In genomic region chr15:74251187-74251811, GRCh38 we compare ENCODE assay signal across 18 cellular contexts. TPM values are rescaled to one million over a fixed set of nuclear protein-coding genes. Genes with fewer than 3 reads are reported as not detected.
DNase-seq lines count a peak whose midpoint lies in the region; ATAC-seq, FAIRE-seq and TF ChIP-seq lines count a peak whose summit lies in the region.
"Had no signal": no experiment of that assay in that cellular context is flagged by ENCODE, and none has a peak within 500 bp of the region (broad histone marks: within the 10 kb centered on the region; RNA-seq: fewer than 3 reads in every experiment).

No MANE protein-coding gene starts in this region.

- CTCF ChIA-PET in SK-N-SH (lab: Yijun Ruan, JAX): interaction anchor here (0.9 to 4.6 kb wide), 9 partner anchors 9 to 123 kb away, joined by 3 to 17 read pairs (median 4); partner anchors contain the start of gene STRA6
- CTCF ChIA-PET in activated CD4-positive, alpha-beta T cell treated with anti-CD3 and anti-CD28 coated beads, Interleukin-2, amount 10 ng/mL, durations not matched to agents 7 days and 5 days (lab: Charles Lee): no interaction called here

- H3K9me3 ChIP-seq in SK-N-SH (no peaks in the 10 kb centered on the region), pancreas (no peaks in the 10 kb centered on the region), ovary (no peaks in the 10 kb centered on the region)
- H3K9me3 ChIP-seq: BLaER1, left lung, neutrophil had no signal

- peak overlapping the region; percentile 69 for H3K27ac ChIP-seq in C4-2B
- peak overlapping the region in 1 of 2 experiments; percentile 94; a peak in 2 of 4 replicates for H3K27ac ChIP-seq in SK-N-SH (ENCODE audit: low read depth in 2 of 2, low read length in 1 of 2)
- H3K27ac ChIP-seq in pancreas: peak overlapping the region in 3 of 4 donors; percentile 26 to 66 (median 64)
- H3K27ac ChIP-seq in ovary: no peak overlapping the region
- H3K27ac ChIP-seq: BLaER1, left lung, neutrophil had no signal

- no peaks in the 10 kb centered on the region for H3K36me3 ChIP-seq in SK-N-SH (replicated peaks in 1 of 2; ENCODE audit: control insufficient read depth in 1 of 2, insufficient read depth in 2 of 2, low read length in 1 of 2)
- no peaks in the 10 kb centered on the region for H3K36me3 ChIP-seq in pancreas
- H3K36me3 ChIP-seq in ovary: no peaks in the 10 kb centered on the region
- H3K36me3 ChIP-seq: BLaER1, left lung, neutrophil had no signal

- ATAC-seq in pancreas (peak; percentile 96 to 97 (median 97)), HG03469 (IDR thresholded peaks at IDR 0.05; ENCODE audit: unreplicated experiment) (no peak)
- ATAC-seq: left lung had no signal

- H3F3A ChIP-seq in SK-N-SH (replicated peaks; ENCODE audit: insufficient read depth): no peaks in the 10 kb centered on the region

- no peak for TF ChIP-seq POLR2A in ovary (IDR thresholded peaks at IDR 0.05)

- no peak for TF ChIP-seq CTCF in C4-2B (conservative IDR thresholded peaks at IDR 0.05)
- no peak for TF ChIP-seq CTCF in SK-N-SH (IDR thresholded peaks at IDR 0.05)
- no peak for TF ChIP-seq CTCF in pancreas (IDR thresholded peaks at IDR 0.05)
- TF ChIP-seq CTCF in ovary (IDR thresholded peaks at IDR 0.05): no peak

- no peak for FAIRE-seq in pancreas (lab: Jason Lieb, UNC)

- H3K4me1 Mint-ChIP-seq in activated CD4-positive, alpha-beta T cell treated with anti-CD3 and anti-CD28 coated beads, Interleukin-2, amount 10 ng/mL, durations not matched to agents 7 days and 5 days: no peaks in the 10 kb centered on the region

- DNase-seq in SK-N-SH (peak; percentile 54), cardiac septum (ENCODE audit: low spot score) (peak; percentile 89), pancreas (peak; percentile 82 to 94 (median 86)), ovary (no peak)
- DNase-seq in stimulated activated CD4-positive, alpha-beta T cell treated with anti-CD3 and anti-CD28 coated beads, Interleukin-4, amount 100 ng/mL, for 1 hour: no peak
- no peak for DNase-seq in activated CD4-positive, alpha-beta T cell treated with anti-CD3 and anti-CD28 coated beads, Interleukin-2, amount 10 ng/mL, durations not matched to agents 7 days and 5 days
- DNase-seq: endodermal cell; NCI-H1048; NCI-H526 treated with DMSO at 0.1 percent for 48 hours; SIG-M5; stimulated activated CD4-positive, alpha-beta T cell treated with anti-CD3 and anti-CD28 coated beads, Interleukin-1b, Interleukin-23, amount 100 ng/mL, for 48 hours had no signal

- H3K27ac Mint-ChIP-seq in activated CD4-positive, alpha-beta T cell treated with anti-CD3 and anti-CD28 coated beads, Interleukin-2, amount 10 ng/mL, durations not matched to agents 7 days and 5 days: no peak overlapping the region
- H3K27ac Mint-ChIP-seq: endodermal cell had no signal

- H3K9ac ChIP-seq in SK-N-SH: no peak overlapping the region
- H3K9ac ChIP-seq: BLaER1 had no signal

- TF ChIP-seq EP300 in SK-N-SH (IDR thresholded peaks at IDR 0.05; ENCODE audit: borderline replicate concordance in 1 of 2, low read depth in 1 of 2, low read length in 1 of 2) (peak in 1 of 2 experiments; percentile 62; a peak in 2 of 4 replicates), ovary (IDR thresholded peaks at IDR 0.05) (no peak)

- H3K4me3 ChIP-seq in SK-N-SH (ENCODE audit: low read depth in 2 of 2, low read length in 1 of 2): no peak overlapping the region
- no peak overlapping the region for H3K4me3 ChIP-seq in pancreas
- no peak overlapping the region for H3K4me3 ChIP-seq in ovary
- H3K4me3 ChIP-seq: BLaER1, left lung had no signal

- peak; percentile 34 for TF ChIP-seq RAD21 in SK-N-SH (IDR thresholded peaks at IDR 0.05; ENCODE audit: low read length)

- H3K4me2 ChIP-seq in SK-N-SH: no peak overlapping the region
- H3K4me2 ChIP-seq: BLaER1 had no signal

- H3K27me3 ChIP-seq in SK-N-SH (ENCODE audit: insufficient read depth): no peaks in the 10 kb centered on the region
- no peaks in the 10 kb centered on the region for H3K27me3 ChIP-seq in pancreas
- H3K27me3 ChIP-seq in ovary: no peaks in the 10 kb centered on the region
- H3K27me3 ChIP-seq: BLaER1 had no signal

- H3K79me2 ChIP-seq in SK-N-SH (ENCODE audit: insufficient read depth): no peaks in the 10 kb centered on the region

- H3K4me1 ChIP-seq in SK-N-SH (ENCODE audit: control insufficient read depth in 1 of 2, insufficient read depth in 2 of 2, low read depth in 1 of 2, low read length in 1 of 2) (peaks cover 6 to 40% of the 10 kb centered on the region in 2 experiments; a peak in 3 of 4 replicates), pancreas (peaks cover 0 to 14% (median 14%) of the 10 kb centered on the region in 3 donors), ovary (ENCODE audit: insufficient read depth) (peaks cover 2% of the 10 kb centered on the region)
- H3K4me1 ChIP-seq: BLaER1, left lung had no signal

- intact Hi-C loops in cardiac septum (cut with DNase I): loop anchor here (1.0 to 5.0 kb wide), 2 partner anchors 11 to 94 kb away; no protein-coding TSS in a partner anchor
- intact Hi-C loops in pancreas (cut with DNase I): no loop called here
- intact Hi-C loops in ovary (cut with DNase I): no loop called here

- H3K4me3 Mint-ChIP-seq in activated CD4-positive, alpha-beta T cell treated with anti-CD3 and anti-CD28 coated beads, Interleukin-2, amount 10 ng/mL, durations not matched to agents 7 days and 5 days: no peak overlapping the region
- H3K4me3 Mint-ChIP-seq: endodermal cell had no signal

- H3K9me2 ChIP-seq in SK-N-SH: no peaks in the 10 kb centered on the region

- H3K27me3 Mint-ChIP-seq in activated CD4-positive, alpha-beta T cell treated with anti-CD3 and anti-CD28 coated beads, Interleukin-2, amount 10 ng/mL, durations not matched to agents 7 days and 5 days: peaks cover 5% of the 10 kb centered on the region

- no peaks in the 10 kb centered on the region for H4K20me1 ChIP-seq in SK-N-SH (ENCODE audit: insufficient read depth)

- WGBS in SK-N-SH (ENCODE audit: low lambda C conversion rate): 64% methylated on average over 5 of the region's 5 CpGs
- WGBS in pancreas, 2 donors: 19 to 21% methylated on average over 5 of the region's 5 CpGs
- 74 to 88% (median 84%) methylated on average over 5 of the region's 5 CpGs for WGBS in ovary, 3 donors

- H3K9me3 Mint-ChIP-seq in activated CD4-positive, alpha-beta T cell treated with anti-CD3 and anti-CD28 coated beads, Interleukin-2, amount 10 ng/mL, durations not matched to agents 7 days and 5 days: no peaks in the 10 kb centered on the region
- H3K9me3 Mint-ChIP-seq: endodermal cell had no signal

- no peak overlapping the region for H2AFZ ChIP-seq in SK-N-SH (ENCODE audit: low read depth)

- H3K36me3 Mint-ChIP-seq in activated CD4-positive, alpha-beta T cell treated with anti-CD3 and anti-CD28 coated beads, Interleukin-2, amount 10 ng/mL, durations not matched to agents 7 days and 5 days (ENCODE audit: low read depth): no peaks in the 10 kb centered on the region

- POLR2A ChIA-PET in SK-N-SH (lab: Yijun Ruan, JAX): interaction anchor here (1.4 to 1.7 kb wide), 4 partner anchors 12 to 49 kb away, joined by 3 to 7 read pairs (median 5); partner anchors contain the start of gene STRA6
- POLR2A ChIA-PET in activated CD4-positive, alpha-beta T cell treated with anti-CD3 and anti-CD28 coated beads, Interleukin-2, amount 10 ng/mL, durations not matched to agents 7 days and 5 days (lab: Charles Lee): no interaction called here

TF ChIP-seq in SK-N-SH, 30 proteins besides CTCF, POLR2A, EP300 and RAD21 (continues in another document):
- TF ChIP-seq TCF12 (IDR thresholded peaks at IDR 0.05): no peak
- peak; percentile 32; the same call in 1 of the 2 replicates for TF ChIP-seq GATA2 (CRISPR knock-in tag; IDR thresholded peaks at IDR 0.05)
- TF ChIP-seq USF2 (IDR thresholded peaks at IDR 0.05; ENCODE audit: borderline replicate concordance, low read depth, low read length): no peak
- no peak for TF ChIP-seq MAX (IDR thresholded peaks at IDR 0.05; ENCODE audit: low read depth)

RNA-seq across cellular contexts. Expression of gene CCDC33, which starts 15.2 kb away (rescaled TPM):
- polyA plus RNA-seq in SK-N-SH (2012; rRNA removed) (3.3 and 4.0 TPM in 2 replicates), pancreas (not detected), ovary (under 1 TPM in 1 of 2 donors, not detected in 1; 0.10 TPM)
- 1.8 and 2.9 TPM in 2 replicates for polyA plus RNA-seq in SK-N-SH (2012; cell fraction: cytosol; rRNA removed)
- polyA plus RNA-seq in SK-N-SH (2012; cell fraction: nucleus; rRNA removed): 3.9 and 4.0 TPM in 2 replicates
- total RNA-seq in cardiac septum (not detected), pancreas (not detected), ovary (10 to 100 TPM in 1 of 7 donors, 1 to 10 TPM in 3, under 1 TPM in 1, not detected in 2; 0.74 to 24.7 (median 2.7) TPM)
- total RNA-seq in activated CD4-positive, alpha-beta T cell treated with anti-CD3 and anti-CD28 coated beads, Interleukin-2, amount 10 ng/mL, durations not matched to agents 7 days and 5 days: not detected
- total RNA-seq: glomerular endothelial cell, HT1080 had no signal

RNA-seq across cellular contexts. Expression of gene STRA6, which starts 48.7 kb away (rescaled TPM):
- polyA plus RNA-seq in SK-N-SH (2012; rRNA removed) (27.9 and 31.0 TPM in 2 replicates), pancreas (under 1 TPM; 0.19 to 0.42 TPM), ovary (under 1 TPM; 0.47 to 0.64 TPM)
- polyA plus RNA-seq in SK-N-SH (2012; cell fraction: cytosol; rRNA removed): 7.3 and 13.0 TPM in 2 replicates
- polyA plus RNA-seq in SK-N-SH (2012; cell fraction: nucleus; rRNA removed): 140 and 152 TPM in 2 replicates
- total RNA-seq in cardiac septum (0.13 TPM), pancreas (1 to 10 TPM in 2 of 6 donors, under 1 TPM in 2, not detected in 2; 0.06 to 1.7 (median 0.89) TPM), ovary (1 to 10 TPM in 3 of 7 donors, under 1 TPM in 4; 0.20 to 2.8 (median 0.87) TPM)
- not detected for total RNA-seq in activated CD4-positive, alpha-beta T cell treated with anti-CD3 and anti-CD28 coated beads, Interleukin-2, amount 10 ng/mL, durations not matched to agents 7 days and 5 days
- total RNA-seq: HT1080 had no signal

Comparison
In these comparisons a context has a peak if more than half of its experiments do, and no peak if none do; other contexts are left out.
1. H3K27ac ChIP-seq: peak in C4-2B (single experiment) and pancreas (3 of 4); none in ovary (0 of 2).
2. DNase-seq: peak in SK-N-SH (single experiment), cardiac septum (single experiment) and pancreas (6 of 6); none in stimulated activated CD4-positive, alpha-beta T cell treated with anti-CD3 and anti-CD28 coated beads, Interleukin-4, amount 100 ng/mL, for 1 hour (single experiment), ovary (0 of 5) and activated CD4-positive, alpha-beta T cell treated with anti-CD3 and anti-CD28 coated beads, Interleukin-2, amount 10 ng/mL, durations not matched to agents 7 days and 5 days (single experiment).